ENCODE assay signal across 8 cellular contexts in genomic region chr6:79946773-79947190, GRCh38. TPM values are rescaled to one million over a fixed set of nuclear protein-coding genes. Genes with fewer than 3 reads are reported as not detected.
DNase-seq lines count a peak whose midpoint lies in the region; ATAC-seq and TF ChIP-seq lines count a peak whose summit lies in the region.

No MANE protein-coding gene starts in this region.

- CTCF ChIA-PET in OCI-LY7 (lab: Charles Lee; ENCODE audit: unreplicated experiment) (no interaction called here), PC-9 (lab: Charles Lee) (no interaction called here)

- H3K27me3 ChIP-seq in iPS-18a (ENCODE audit: control insufficient read depth, insufficient read depth, low read length): peaks cover 8% of the 10 kb centered on the region
- no peaks in the 10 kb centered on the region for H3K27me3 ChIP-seq in PC-9 (ENCODE audit: insufficient read depth, low read depth)

- H3K4me3 ChIP-seq in OCI-LY7 (ENCODE audit: low read depth, low read length, poor library complexity, severe bottlenecking): no peak overlapping the region
- H3K4me3 ChIP-seq in iPS-18a (ENCODE audit: low read length): peak overlapping the region; percentile 74
- H3K4me3 ChIP-seq in skeletal muscle cell (ENCODE audit: low read depth, low read length): peak overlapping the region; percentile 94
- no peak overlapping the region for H3K4me3 ChIP-seq in PC-9

- H3K4me3 Mint-ChIP-seq in brain: peak overlapping the region; percentile 94 to 99 (median 98)

- peaks cover 12% of the 10 kb centered on the region for H3K27me3 Mint-ChIP-seq in brain

- H4K20me1 ChIP-seq in OCI-LY7 (ENCODE audit: insufficient read depth, low read length) (no peaks in the 10 kb centered on the region), PC-9 (ENCODE audit: insufficient read depth) (no peaks in the 10 kb centered on the region)

- no peaks in the 10 kb centered on the region for H3F3A ChIP-seq in PC-9 (ENCODE audit: insufficient read depth, low read depth)

- H3K36me3 ChIP-seq in OCI-LY7 (ENCODE audit: insufficient read depth, low read length) (no peaks in the 10 kb centered on the region), iPS-18a (ENCODE audit: control insufficient read depth, low read depth, low read length) (no peaks in the 10 kb centered on the region), PC-9 (ENCODE audit: low read depth) (no peaks in the 10 kb centered on the region)

- H3K9me3 ChIP-seq in OCI-LY7 (ENCODE audit: low read length) (no peaks in the 10 kb centered on the region), iPS-18a (ENCODE audit: control insufficient read depth, low read depth, low read length) (no peaks in the 10 kb centered on the region), PC-9 (ENCODE audit: insufficient read depth, low read depth) (no peaks in the 10 kb centered on the region)

- H3K79me2 ChIP-seq in OCI-LY7 (ENCODE audit: insufficient read depth, low read depth, low read length) (no peaks in the 10 kb centered on the region), PC-9 (ENCODE audit: low read depth) (no peaks in the 10 kb centered on the region)

- POLR2A ChIA-PET in OCI-LY7 (lab: Charles Lee): no interaction called here
- POLR2A ChIA-PET in PC-9 (lab: Charles Lee; ENCODE audit: unreplicated experiment): no interaction called here

- no peak overlapping the region for H2AFZ ChIP-seq in OCI-LY7 (ENCODE audit: low read length)
- H2AFZ ChIP-seq in PC-9: no peak overlapping the region

- H3K9me2 ChIP-seq in OCI-LY7 (ENCODE audit: insufficient read depth, low read length) (no peaks in the 10 kb centered on the region), PC-9 (ENCODE audit: insufficient read depth) (no peaks in the 10 kb centered on the region)

- intact Hi-C loops in OCI-LY7 (cut with micrococcal nuclease; ENCODE audit: unreplicated experiment) (no loop called here), PC-9 (cut with micrococcal nuclease; ENCODE audit: unreplicated experiment) (loop anchor here (5.0 kb wide), 1 partner anchor 146 kb away; no protein-coding TSS in a partner anchor)

- H3K4me1 Mint-ChIP-seq in brain: peaks cover 48% of the 10 kb centered on the region

- H3K9ac ChIP-seq in iPS-18a (ENCODE audit: low read length): peak overlapping the region; percentile 33

- peak overlapping the region; percentile 46; the same call in 1 of the 2 replicates for H3K4me2 ChIP-seq in OCI-LY7 (ENCODE audit: low read length)
- H3K4me2 ChIP-seq in PC-9: no peak overlapping the region

- DNase-seq in NCI-H446 (lab: John Stamatoyannopoulos, UW) (peak; percentile 2 to 23), NCI-H446 treated with DMSO at 0.1 percent for 48 hours (lab: John Stamatoyannopoulos, UW) (no peak), OCI-LY7 (ENCODE audit: low spot score) (no peak), skeletal muscle cell (ENCODE audit: low read depth) (no peak), PC-9 (no peak)

- BruUV-seq in OCI-LY7 (replicated peaks; lab: Mats Ljungman, UMichigan) (no TSS peak), PC-9 (replicated peaks; lab: Mats Ljungman, UMichigan) (no TSS peak)

- TF ChIP-seq CTCF in OCI-LY7 (conservative IDR thresholded peaks at IDR 0.05; ENCODE audit: low read length) (no peak), brain (conservative IDR thresholded peaks at IDR 0.05) (no peak), PC-9 (conservative IDR thresholded peaks at IDR 0.05) (no peak)

- H3K4me1 ChIP-seq in OCI-LY7 (ENCODE audit: insufficient read depth, low read length, poor library complexity, severe bottlenecking) (no peaks in the 10 kb centered on the region), iPS-18a (ENCODE audit: control insufficient read depth, low read depth, low read length) (peaks cover 6% of the 10 kb centered on the region), PC-9 (replicated peaks; ENCODE audit: insufficient read depth) (no peaks in the 10 kb centered on the region)

- peaks cover 1% of the 10 kb centered on the region for H3K36me3 Mint-ChIP-seq in brain

- H3K9me3 Mint-ChIP-seq in brain: peaks cover 0 to 2% (median 0%) of the 10 kb centered on the region in 5 experiments

- H3K27ac ChIP-seq in OCI-LY7 (ENCODE audit: low read depth, low read length, poor library complexity, severe bottlenecking): no peak overlapping the region
- H3K27ac ChIP-seq in iPS-18a (ENCODE audit: low read length): no peak overlapping the region
- H3K27ac ChIP-seq in PC-9: no peak overlapping the region

- peak overlapping the region; percentile 78 to 98 (median 92) for H3K27ac Mint-ChIP-seq in brain

- peak; percentile 13 for ATAC-seq in HG02870 (IDR thresholded peaks at IDR 0.05; ENCODE audit: unreplicated experiment)

RNA-seq across cellular contexts. Expression of gene ELOVL4, which starts 0.6 kb away (rescaled TPM):
- total RNA-seq in OCI-LY7 (2014; rRNA removed; shearing (Covaris generic)): not detected in 2 replicates
- total RNA-seq in OCI-LY7 (2022): not detected in 2 replicates
- 9.4 TPM for polyA plus RNA-seq in brain (ENCODE audit: insufficient read depth, low read depth, low replicate concordance)
- not detected in 2 replicates for total RNA-seq in PC-9 (2021)

RNA-seq across cellular contexts. Expression of gene TTK, which starts 57.7 kb away (rescaled TPM):
- 43.2 and 49.5 TPM in 2 replicates for total RNA-seq in OCI-LY7 (2014; rRNA removed; shearing (Covaris generic))
- total RNA-seq in OCI-LY7 (2022) (46.0 and 51.9 TPM in 2 replicates), PC-9 (2021) (28.7 and 40.3 TPM in 2 replicates)
- 12.8 TPM for polyA plus RNA-seq in brain (ENCODE audit: insufficient read depth, low read depth, low replicate concordance)

Comparison
In these comparisons a context has a peak if more than half of its experiments do, and no peak if none do; other contexts are left out.
1. DNase-seq: peak in NCI-H446 (2 of 2); none in NCI-H446 treated with DMSO at 0.1 percent for 48 hours (single experiment), OCI-LY7 (single experiment), skeletal muscle cell (single experiment) and PC-9 (0 of 2).
2. H3K4me3 ChIP-seq: peak in iPS-18a (single experiment) and skeletal muscle cell (single experiment); none in OCI-LY7 (single experiment) and PC-9 (single experiment).